Comparison of ENCODE assay signal across 10 cellular contexts in the genomic region with DNA sequence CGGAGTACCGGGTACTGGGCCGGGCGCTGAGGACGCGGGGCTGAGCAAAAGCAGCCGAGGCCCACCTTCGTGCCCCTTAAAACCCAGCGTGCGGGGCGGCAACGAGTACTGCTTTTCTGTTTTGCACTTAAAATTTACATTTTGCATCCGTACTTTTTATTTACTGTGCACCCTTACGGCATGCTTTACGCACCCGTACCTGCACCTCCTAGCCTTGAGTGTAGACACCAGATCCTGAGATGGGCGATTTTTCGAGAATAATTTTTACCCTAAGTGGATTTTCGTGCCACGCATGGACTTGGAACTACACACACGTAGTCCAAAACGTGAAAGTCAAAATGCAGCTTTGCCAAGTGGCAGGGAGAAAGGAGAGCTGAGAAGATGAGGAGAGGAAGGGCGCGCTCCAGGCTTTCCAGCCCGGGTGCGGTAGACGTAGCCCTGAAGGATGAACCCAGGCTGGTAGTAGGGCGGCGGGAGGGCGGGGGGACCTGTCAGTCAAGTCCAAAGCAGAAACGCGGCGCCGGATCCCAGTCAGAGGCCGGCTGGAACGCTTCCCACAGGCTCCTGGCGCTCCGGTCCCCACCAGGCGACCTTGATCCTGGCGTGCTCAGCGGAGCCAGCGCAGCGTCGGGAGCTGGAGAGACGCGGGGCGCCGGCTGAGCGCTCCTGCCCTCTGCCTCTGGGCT. TPM values are rescaled to one million over a fixed set of nuclear protein-coding genes. Genes with fewer than 3 reads are reported as not detected.
DNase-seq lines count a peak whose midpoint lies in the region; ATAC-seq and TF ChIP-seq lines count a peak whose summit lies in the region.
"Had no signal": no experiment of that assay in that cellular context is flagged by ENCODE, and none has a peak within 500 bp of the region (broad histone marks: within the 10 kb centered on the region; RNA-seq: fewer than 3 reads in every experiment).

No MANE protein-coding gene starts in this region.

- POLR2A ChIA-PET in activated B cell treated with CpG ODN at 0.5 μM for 24 hours (lab: Charles Lee), result no interaction called here

- TF ChIP-seq EP300 in stomach (IDR thresholded peaks at IDR 0.05), result no peak

- H3K4me1 Mint-ChIP-seq in T-helper 1 cell treated with Interleukin-12 subunit alpha and Interleukin-12 subunit beta and Interleukin-4 antibody, amounts not matched to agents 30 μg/mL and 1 μg/mL, for 36 hours (ENCODE audit: low read depth), result peaks cover 5% of the 10 kb centered on the region
- H3K4me1 Mint-ChIP-seq in activated B cell treated with CpG ODN at 0.5 μM for 24 hours (peaks cover 12% of the 10 kb centered on the region), immature natural killer cell (peaks cover 10 to 15% of the 10 kb centered on the region in 2 donors)

- peak overlapping the region; percentile 50 for H3K4me3 Mint-ChIP-seq in T-helper 1 cell treated with Interleukin-12 subunit alpha and Interleukin-12 subunit beta and Interleukin-4 antibody, amounts not matched to agents 30 μg/mL and 1 μg/mL, for 36 hours
- H3K4me3 Mint-ChIP-seq in activated B cell treated with CpG ODN at 0.5 μM for 24 hours, result peak overlapping the region; percentile 60
- H3K4me3 Mint-ChIP-seq in immature natural killer cell, result peak overlapping the region; percentile 44 to 71 (median 61)

- TF ChIP-seq CTCF in activated B cell treated with CpG ODN at 0.5 μM for 24 hours (IDR thresholded peaks at IDR 0.05) (no peak), stomach (IDR thresholded peaks at IDR 0.05) (no peak)

- WGBS in stomach, 5 donors, result 2 to 7% (median 4%) methylated on average over 39 to 49 of the region's 49 CpGs

- intact Hi-C loops in activated B cell treated with CpG ODN at 0.5 μM for 24 hours (cut with micrococcal nuclease), result no loop called here
- intact Hi-C loops in stomach (cut with DNase I; ENCODE audit: low total_unique reads), result no loop called here

- peaks cover 19 to 58% (median 39%) of the 10 kb centered on the region in 4 donors for H3K4me1 ChIP-seq in stomach

- no peak for TF ChIP-seq POLR2A in stomach (IDR thresholded peaks at IDR 0.05)

- ATAC-seq in activated B cell treated with CpG ODN at 0.5 μM for 24 hours (ENCODE audit: low read depth), result no peak

- peak overlapping the region; percentile 52 for H3K27ac Mint-ChIP-seq in T-helper 1 cell treated with Interleukin-12 subunit alpha and Interleukin-12 subunit beta and Interleukin-4 antibody, amounts not matched to agents 30 μg/mL and 1 μg/mL, for 36 hours
- H3K27ac Mint-ChIP-seq in activated B cell treated with CpG ODN at 0.5 μM for 24 hours (no peak overlapping the region), immature natural killer cell (no peak overlapping the region)

- H3K27ac ChIP-seq in stomach, result no peak overlapping the region
- H3K27ac ChIP-seq: neutrophil had no signal

- CTCF ChIA-PET in activated B cell treated with CpG ODN at 0.5 μM for 24 hours (lab: Charles Lee), result no interaction called here

- no peaks in the 10 kb centered on the region for H3K9me3 Mint-ChIP-seq in T-helper 1 cell treated with Interleukin-12 subunit alpha and Interleukin-12 subunit beta and Interleukin-4 antibody, amounts not matched to agents 30 μg/mL and 1 μg/mL, for 36 hours
- H3K9me3 Mint-ChIP-seq in activated B cell treated with CpG ODN at 0.5 μM for 24 hours (no peaks in the 10 kb centered on the region), immature natural killer cell (peaks cover 0 to 21% (median 6%) of the 10 kb centered on the region in 6 donors)

- DNase-seq in T-helper 1 cell (no peak), activated B cell treated with CpG ODN at 0.5 μM for 24 hours (no peak), immature natural killer cell (no peak), stomach (no peak), hippocampal formation (lab: John Stamatoyannopoulos, UW) (no peak), NCI-H128 (lab: John Stamatoyannopoulos, UW; ENCODE audit: unreplicated experiment) (no peak)
- DNase-seq in stimulated activated CD4-positive, alpha-beta T cell treated with anti-CD3 and anti-CD28 coated beads, Interleukin-2, amount 100 ng/mL, for 24 hours, result no peak

- peak overlapping the region; percentile 43 to 58 (median 48) for H3K4me3 ChIP-seq in stomach

- H3K36me3 ChIP-seq in stomach, result no peaks in the 10 kb centered on the region
- H3K36me3 ChIP-seq: neutrophil had no signal

- peaks cover 7% of the 10 kb centered on the region for H3K36me3 Mint-ChIP-seq in T-helper 1 cell treated with Interleukin-12 subunit alpha and Interleukin-12 subunit beta and Interleukin-4 antibody, amounts not matched to agents 30 μg/mL and 1 μg/mL, for 36 hours (ENCODE audit: low read depth)
- no peaks in the 10 kb centered on the region for H3K36me3 Mint-ChIP-seq in activated B cell treated with CpG ODN at 0.5 μM for 24 hours (ENCODE audit: low read depth)
- H3K36me3 Mint-ChIP-seq in immature natural killer cell, result peaks cover 0 to 10% (median 0%) of the 10 kb centered on the region in 3 donors

- peaks cover 0 to 13% (median 0%) of the 10 kb centered on the region in 4 donors for H3K9me3 ChIP-seq in stomach
- H3K9me3 ChIP-seq: neutrophil had no signal

- H3K27me3 ChIP-seq in stomach, result peaks cover 34 to 96% (median 76%) of the 10 kb centered on the region in 3 donors

- peaks cover 68% of the 10 kb centered on the region for H3K27me3 Mint-ChIP-seq in T-helper 1 cell treated with Interleukin-12 subunit alpha and Interleukin-12 subunit beta and Interleukin-4 antibody, amounts not matched to agents 30 μg/mL and 1 μg/mL, for 36 hours (ENCODE audit: low read depth)
- H3K27me3 Mint-ChIP-seq in activated B cell treated with CpG ODN at 0.5 μM for 24 hours, result peaks cover 50% of the 10 kb centered on the region
- peaks cover 19 to 30% (median 23%) of the 10 kb centered on the region in 3 donors for H3K27me3 Mint-ChIP-seq in immature natural killer cell (ENCODE audit: low read depth in 3 of 3)

RNA-seq across cellular contexts. Expression of a gene that starts 1.2 kb away (rescaled TPM):
- total RNA-seq in activated B cell treated with CpG ODN at 0.5 μM for 24 hours (not detected in 2 replicates), stomach (1 to 10 TPM in 1 of 5 donors, under 1 TPM in 1, not detected in 3; 0.72 to 2.2 TPM)
- polyA plus RNA-seq in immature natural killer cell (not detected), stomach (under 1 TPM in 1 of 3 donors, not detected in 2; 0.19 TPM)
- polyA plus RNA-seq: BJ had no signal
